8 cellular contexts compared by ENCODE assay signal in the genomic region with DNA sequence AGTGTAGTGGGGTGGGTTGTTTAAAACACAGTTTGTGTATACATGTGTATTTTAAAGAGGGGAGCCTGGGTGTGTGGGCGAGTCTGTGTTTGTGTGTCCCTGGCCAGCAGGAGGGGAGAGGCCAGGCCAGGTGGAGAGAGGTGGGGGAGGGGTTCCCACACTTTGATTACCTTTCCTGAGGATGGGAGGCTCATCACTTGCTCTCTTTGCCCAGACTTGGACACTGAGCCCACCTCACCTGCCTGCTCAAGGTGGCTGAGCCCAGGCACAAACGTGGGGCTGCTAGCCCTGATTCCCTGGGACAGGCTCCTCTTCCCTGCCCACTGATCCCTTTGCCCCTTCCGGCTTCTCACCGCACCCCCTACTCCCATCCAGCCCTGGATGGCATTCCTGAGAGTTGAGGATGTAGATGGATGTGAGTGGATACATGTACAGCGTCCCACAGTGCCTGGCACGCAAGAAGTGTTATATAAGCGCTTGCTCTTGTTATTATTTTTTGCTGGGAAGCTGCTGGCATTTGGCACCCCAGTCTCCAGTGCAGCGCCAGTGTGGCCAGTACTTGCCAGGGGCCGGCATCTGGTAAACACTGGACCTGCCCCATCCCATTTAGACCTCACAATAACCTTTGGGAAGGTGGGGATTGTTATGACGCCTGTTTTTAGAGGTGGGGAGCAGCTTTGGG. TPM values are rescaled to one million over a fixed set of nuclear protein-coding genes. Genes with fewer than 3 reads are reported as not detected.
A peak's percentile ranks its signal among the peaks of the same experiment; 100 is the strongest.
DNase-seq lines count a peak whose midpoint lies in the region; ATAC-seq and TF ChIP-seq lines count a peak whose summit lies in the region.

No MANE protein-coding gene starts in this region.

- no peaks in the 10 kb centered on the region for H3K9me3 ChIP-seq in right cardiac atrium (ENCODE audit: control insufficient read depth, low read length)

- no peaks in the 10 kb centered on the region for H3K27me3 Mint-ChIP-seq in activated B cell treated with CpG ODN at 0.5 μM for 24 hours

- CTCF ChIA-PET in activated B cell treated with CpG ODN at 0.5 μM for 24 hours (lab: Charles Lee), result no interaction called here

- H3K9me3 Mint-ChIP-seq in activated B cell treated with CpG ODN at 0.5 μM for 24 hours, result no peaks in the 10 kb centered on the region

- H3K4me3 Mint-ChIP-seq in activated B cell treated with CpG ODN at 0.5 μM for 24 hours, result peak overlapping the region; percentile 92

- H3K4me3 ChIP-seq in right cardiac atrium (ENCODE audit: low read length) (peak overlapping the region; percentile 64), skin epidermis (peak overlapping the region; percentile 75 to 92 (median 87))

- peak overlapping the region; percentile 97 for H3K27ac Mint-ChIP-seq in activated B cell treated with CpG ODN at 0.5 μM for 24 hours

- DNase-seq in DMS 273 (lab: John Stamatoyannopoulos, UW; ENCODE audit: unreplicated experiment), result peak; percentile 50
- no peak for DNase-seq in DMS 273 treated with DMSO at 0.1 percent for 48 hours (lab: John Stamatoyannopoulos, UW)
- DNase-seq in activated B cell treated with CpG ODN at 0.5 μM for 24 hours, result no peak
- DNase-seq in right cardiac atrium, result peak in 1 of 3 donors; percentile 61
- no peak for DNase-seq in DMS114 treated with DMSO at 0.1 percent for 48 hours (lab: John Stamatoyannopoulos, UW; ENCODE audit: unreplicated experiment)
- DNase-seq in NOMO-1 treated with dmso at 0.1 percent for 144 hours (lab: John Stamatoyannopoulos, UW; ENCODE audit: unreplicated experiment), result no peak

- H3K4me1 Mint-ChIP-seq in activated B cell treated with CpG ODN at 0.5 μM for 24 hours, result peaks cover 27% of the 10 kb centered on the region

- H3K27ac ChIP-seq in right cardiac atrium (ENCODE audit: low read length) (peak overlapping the region; percentile 65), skin epidermis (peak overlapping the region; percentile 41 to 99 (median 98))

- ATAC-seq in activated B cell treated with CpG ODN at 0.5 μM for 24 hours (ENCODE audit: low read depth) (no peak), right cardiac atrium (no peak), HG03175 (IDR thresholded peaks at IDR 0.05; ENCODE audit: unreplicated experiment) (no peak)

- peaks cover 12% of the 10 kb centered on the region for H3K4me1 ChIP-seq in right cardiac atrium (ENCODE audit: control insufficient read depth, insufficient read depth, low read length)

- no peaks in the 10 kb centered on the region for H3K27me3 ChIP-seq in right cardiac atrium (ENCODE audit: control insufficient read depth, insufficient read depth)

- POLR2A ChIA-PET in activated B cell treated with CpG ODN at 0.5 μM for 24 hours (lab: Charles Lee), result no interaction called here

- TF ChIP-seq CTCF in activated B cell treated with CpG ODN at 0.5 μM for 24 hours (IDR thresholded peaks at IDR 0.05), result no peak

- WGBS in right cardiac atrium, result 51% methylated on average over 10 of the region's 10 CpGs

- H3K36me3 Mint-ChIP-seq in activated B cell treated with CpG ODN at 0.5 μM for 24 hours (ENCODE audit: low read depth), result peaks cover 25% of the 10 kb centered on the region

- intact Hi-C loops in activated B cell treated with CpG ODN at 0.5 μM for 24 hours (cut with micrococcal nuclease) (loop anchor here (5.0 kb wide), 1 partner anchor 916 kb away; the partner anchor contains the start of gene ZNFX1), right cardiac atrium (cut with DNase I) (loop anchor here (5.0 to 10.0 kb wide), 6 partner anchors 81 to 204 kb away; no protein-coding TSS in a partner anchor)

RNA-seq across cellular contexts. Expression of gene CEBPB, which starts 2.7 kb away (rescaled TPM):
- total RNA-seq in activated B cell treated with CpG ODN at 0.5 μM for 24 hours (22.2 and 23.5 TPM in 2 replicates), right cardiac atrium (10 to 100 TPM; 46.2 to 92.4 (median 64.3) TPM)
- 16.4 TPM for polyA plus RNA-seq in right cardiac atrium

RNA-seq across cellular contexts. Expression of gene PEDS1, which starts 39.8 kb away (rescaled TPM):
- total RNA-seq in activated B cell treated with CpG ODN at 0.5 μM for 24 hours (9.8 and 9.9 TPM in 2 replicates), right cardiac atrium (10 to 100 TPM; 19.3 to 25.2 (median 21.6) TPM)
- 26.8 TPM for polyA plus RNA-seq in right cardiac atrium
